8 cellular contexts compared by ENCODE assay signal in genomic region chr17:31533546-31534155, GRCh38.
DNase-seq lines count a peak whose midpoint lies in the region; ATAC-seq, FAIRE-seq and TF ChIP-seq lines count a peak whose summit lies in the region.

No MANE protein-coding gene starts in this region.

- no peak overlapping the region for H2AFZ ChIP-seq in endothelial cell of umbilical vein (ENCODE audit: low read depth, low read length)

- H3K27ac ChIP-seq in Panc1 (ENCODE audit: low read length), result no peak overlapping the region
- no peak overlapping the region for H3K27ac ChIP-seq in endothelial cell of umbilical vein (ENCODE audit: insufficient read depth, low read depth, low read length)
- no peak overlapping the region for H3K27ac ChIP-seq in small intestine (ENCODE audit: low read depth in 1 of 2, low read length in 1 of 2)

- H3K9me1 ChIP-seq in endothelial cell of umbilical vein (replicated peaks; ENCODE audit: control insufficient read depth, extremely low read depth, insufficient read depth, low read length), result no peaks in the 10 kb centered on the region

- H3K79me2 ChIP-seq in endothelial cell of umbilical vein (ENCODE audit: control insufficient read depth, insufficient read depth, low read length), result no peaks in the 10 kb centered on the region

- no peak overlapping the region for H3K4me2 ChIP-seq in endothelial cell of umbilical vein (ENCODE audit: insufficient read depth, low read length)

- H3K9me3 ChIP-seq in Panc1 (ENCODE audit: control insufficient read depth, insufficient read depth, low read depth, low read length) (no peaks in the 10 kb centered on the region), endothelial cell of umbilical vein (replicated peaks; ENCODE audit: control insufficient read depth, insufficient read depth, low read length) (no peaks in the 10 kb centered on the region), small intestine (ENCODE audit: control insufficient read depth, low read depth) (no peaks in the 10 kb centered on the region)

- H3K4me3 ChIP-seq in Panc1 (ENCODE audit: low read depth in 2 of 2, low read length in 2 of 2) (no peak overlapping the region), endothelial cell of umbilical vein (replicated peaks in 1 of 3; ENCODE audit: insufficient read depth in 1 of 3, low read depth in 1 of 3, low read length in 3 of 3) (no peak overlapping the region), small intestine (ENCODE audit: low read depth in 1 of 2, low read length in 2 of 2) (no peak overlapping the region)

- peak; percentile 73 for FAIRE-seq in endothelial cell of umbilical vein (lab: Jason Lieb, UNC)
- FAIRE-seq in small intestine (lab: Jason Lieb, UNC), result no peak

- WGBS in small intestine, 3 donors, result 26 to 42% (median 37%) methylated on average over 10 of the region's 10 CpGs

- TF ChIP-seq CTCF in Panc1 (IDR thresholded peaks at IDR 0.05) (no peak; the same call in 1 of the 2 replicates), endothelial cell of umbilical vein (IDR thresholded peaks at IDR 0.05; ENCODE audit: extremely low read depth in 1 of 2, insufficient read depth in 1 of 2, low read depth in 1 of 2, low read length in 2 of 2) (peak; percentile 20 to 36)

- H3K4me1 ChIP-seq in Panc1 (ENCODE audit: control insufficient read depth, insufficient read depth, low read length) (peaks cover 9% of the 10 kb centered on the region; the same call in 1 of the 2 replicates), endothelial cell of umbilical vein (ENCODE audit: control insufficient read depth, extremely low read depth, insufficient read depth, low read length) (no peaks in the 10 kb centered on the region), small intestine (ENCODE audit: control insufficient read depth in 2 of 2, insufficient read depth in 1 of 2, low read depth in 1 of 2, low read length in 1 of 2) (no peaks in the 10 kb centered on the region)

- no peaks in the 10 kb centered on the region for H3K27me3 ChIP-seq in Panc1 (ENCODE audit: control insufficient read depth, insufficient read depth, low read length)
- no peaks in the 10 kb centered on the region for H3K27me3 ChIP-seq in endothelial cell of umbilical vein (ENCODE audit: control insufficient read depth in 2 of 2, insufficient read depth in 2 of 2, low read length in 2 of 2)
- H3K27me3 ChIP-seq in small intestine (ENCODE audit: control insufficient read depth in 2 of 2, insufficient read depth in 2 of 2, low read length in 2 of 2), result no peaks in the 10 kb centered on the region

- dilution Hi-C loops in endothelial cell of umbilical vein (cut with MboI; ENCODE audit: extremely low pct_ligation_motif_present, low sequenced_read_pairs), result no loop called here

- BruUV-seq in Panc1 (replicated peaks; lab: Mats Ljungman, UMichigan) (no TSS peak), endothelial cell of umbilical vein (replicated peaks; lab: Mats Ljungman, UMichigan) (no TSS peak)

- POLR2A ChIA-PET in Panc1 (lab: Charles Lee), result no interaction called here
- POLR2A ChIA-PET in endothelial cell of umbilical vein (lab: Charles Lee), result no interaction called here

- H3K36me3 ChIP-seq in Panc1 (ENCODE audit: control insufficient read depth, insufficient read depth, low read length) (no peaks in the 10 kb centered on the region), endothelial cell of umbilical vein (ENCODE audit: control insufficient read depth in 2 of 2, extremely low read depth in 1 of 2, insufficient read depth in 2 of 2, low read length in 2 of 2) (no peaks in the 10 kb centered on the region), small intestine (ENCODE audit: control insufficient read depth in 2 of 2, insufficient read depth in 2 of 2, low read length in 2 of 2) (peaks cover 5 to 12% of the 10 kb centered on the region in 2 donors)

- in situ Hi-C loops in Panc1 (cut with HindIII; ENCODE audit: low pct_unique_long_range_greater_than_20kb, low sequenced_read_pairs), result no loop called here

- CTCF ChIA-PET in Panc1 (lab: Charles Lee) (interaction anchor here (2.6 kb wide), 1 partner anchor 309 kb away, joined by 6 read pairs; no protein-coding TSS in a partner anchor), endothelial cell of umbilical vein (lab: Charles Lee) (interaction anchor here (0.9 to 3.1 kb wide), 8 partner anchors 8 to 368 kb away, joined by 3 to 33 read pairs (median 5); partner anchors contain the start of gene UTP6)

- ATAC-seq in Panc1 (peak; percentile 65), GM18868 (IDR thresholded peaks at IDR 0.05; ENCODE audit: unreplicated experiment) (no peak), GM21825 (IDR thresholded peaks at IDR 0.05; ENCODE audit: unreplicated experiment) (no peak)

- peak; percentile 56 for DNase-seq in stimulated activated CD4-positive, alpha-beta T cell treated with anti-CD3 and anti-CD28 coated beads, Interleukin-15, amount 100 ng/mL, for 24 hours
- no peak for DNase-seq in stimulated activated CD4-positive, alpha-beta T cell treated with anti-CD3 and anti-CD28 coated beads, Interleukin-12 subunit alpha, Interleukin-12 subunit beta, amount 100 ng/mL, for 4 hours
- no peak for DNase-seq in Panc1 (ENCODE audit: low read depth, low spot score)
- peak; percentile 44 for DNase-seq in endothelial cell of umbilical vein (ENCODE audit: low read depth, low spot score)
- peak in 39 of 56 donors; percentile 17 to 87 (median 54) for DNase-seq in nucleus accumbens (lab: John Stamatoyannopoulos, UW)
- no peak for DNase-seq in small intestine

- H3K9ac ChIP-seq in endothelial cell of umbilical vein (replicated peaks; ENCODE audit: extremely low read depth, insufficient read depth, low read length), result no peak overlapping the region

- intact Hi-C loops in Panc1 (cut with micrococcal nuclease; ENCODE audit: unreplicated experiment), result no loop called here
- intact Hi-C loops in endothelial cell of umbilical vein (cut with micrococcal nuclease), result loop anchor here (2.0 kb wide), 1 partner anchor 309 kb away; no protein-coding TSS in a partner anchor

- TF ChIP-seq POLR2A in endothelial cell of umbilical vein (IDR thresholded peaks at IDR 0.05; ENCODE audit: low read depth, low read length), result no peak

- no peaks in the 10 kb centered on the region for H4K20me1 ChIP-seq in endothelial cell of umbilical vein (replicated peaks; ENCODE audit: control insufficient read depth, extremely low read depth, insufficient read depth, low read length)

TF ChIP-seq in endothelial cell of umbilical vein, 7 proteins besides CTCF, POLR2A, EP300 and RAD21:
- TF ChIP-seq GATA2 (IDR thresholded peaks at IDR 0.05; ENCODE audit: insufficient read depth, insufficient read length, low read depth, low read length) (no peak), MYC (IDR thresholded peaks at IDR 0.05; ENCODE audit: low read depth, low read length) (no peak), POLR2AphosphoS5 (IDR thresholded peaks at IDR 0.05; ENCODE audit: insufficient read depth, low read depth, low read length) (no peak), FOS (IDR thresholded peaks at IDR 0.05; ENCODE audit: borderline replicate concordance, insufficient read depth, low read length) (no peak), EZH2 (IDR thresholded peaks at IDR 0.05; ENCODE audit: borderline replicate concordance, low read depth, low read length, severe bottlenecking) (no peak)

Comparison
In these comparisons a context has a peak if more than half of its experiments do, and no peak if none do; other contexts are left out.
1. DNase-seq: peak in stimulated activated CD4-positive, alpha-beta T cell treated with anti-CD3 and anti-CD28 coated beads, Interleukin-15, amount 100 ng/mL, for 24 hours (single experiment), endothelial cell of umbilical vein (single experiment) and nucleus accumbens (39 of 56); none in stimulated activated CD4-positive, alpha-beta T cell treated with anti-CD3 and anti-CD28 coated beads, Interleukin-12 subunit alpha, Interleukin-12 subunit beta, amount 100 ng/mL, for 4 hours (single experiment), Panc1 (single experiment) and small intestine (single experiment).